Comparison of ENCODE assay signal across 2 cellular contexts in genomic region chr6:124961784-124962611, GRCh38.
A peak's percentile ranks its signal among the peaks of the same experiment; 100 is the strongest.
TF ChIP-seq lines count a peak whose summit lies in the region.

A gene with protein sequence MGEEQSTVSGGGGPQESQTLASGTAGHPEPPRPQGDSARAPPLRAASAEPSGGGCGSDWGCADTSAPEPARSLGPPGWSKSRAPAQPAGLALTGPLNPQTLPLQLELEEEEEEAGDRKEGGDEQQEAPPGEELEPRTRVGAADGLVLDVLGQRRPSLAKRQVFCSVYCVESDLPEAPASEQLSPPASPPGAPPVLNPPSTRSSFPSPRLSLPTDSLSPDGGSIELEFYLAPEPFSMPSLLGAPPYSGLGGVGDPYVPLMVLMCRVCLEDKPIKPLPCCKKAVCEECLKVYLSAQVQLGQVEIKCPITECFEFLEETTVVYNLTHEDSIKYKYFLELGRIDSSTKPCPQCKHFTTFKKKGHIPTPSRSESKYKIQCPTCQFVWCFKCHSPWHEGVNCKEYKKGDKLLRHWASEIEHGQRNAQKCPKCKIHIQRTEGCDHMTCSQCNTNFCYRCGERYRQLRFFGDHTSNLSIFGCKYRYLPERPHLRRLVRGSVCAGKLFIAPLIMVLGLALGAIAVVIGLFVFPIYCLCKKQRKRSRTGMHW (plus strand): TSS chr6:124962437. CDS start chr6:124962545, 108 bp downstream.

TF ChIP-seq in SK-N-SH, 30 proteins besides CTCF, POLR2A, EP300 and RAD21 (continued from another document):
- no peak for TF ChIP-seq ZBTB33 (IDR thresholded peaks at IDR 0.05; ENCODE audit: borderline replicate concordance, low read depth)
- TF ChIP-seq, protein P1, sequence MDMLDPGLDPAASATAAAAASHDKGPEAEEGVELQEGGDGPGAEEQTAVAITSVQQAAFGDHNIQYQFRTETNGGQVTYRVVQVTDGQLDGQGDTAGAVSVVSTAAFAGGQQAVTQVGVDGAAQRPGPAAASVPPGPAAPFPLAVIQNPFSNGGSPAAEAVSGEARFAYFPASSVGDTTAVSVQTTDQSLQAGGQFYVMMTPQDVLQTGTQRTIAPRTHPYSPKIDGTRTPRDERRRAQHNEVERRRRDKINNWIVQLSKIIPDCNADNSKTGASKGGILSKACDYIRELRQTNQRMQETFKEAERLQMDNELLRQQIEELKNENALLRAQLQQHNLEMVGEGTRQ (IDR thresholded peaks at IDR 0.05; ENCODE audit: borderline replicate concordance, low read depth, low read length), result no peak
- TF ChIP-seq GATA2 (CRISPR knock-in tag; IDR thresholded peaks at IDR 0.05), result no peak
- no peak for TF ChIP-seq IRF3 (IDR thresholded peaks at IDR 0.05; ENCODE audit: low read depth, low read length)
- TF ChIP-seq ELF1 (IDR thresholded peaks at IDR 0.05), result no peak
- no peak for TF ChIP-seq YY1 (IDR thresholded peaks at IDR 0.05; ENCODE audit: low read depth)
- no peak for TF ChIP-seq RCOR1 (IDR thresholded peaks at IDR 0.05; ENCODE audit: low read length)
- no peak for TF ChIP-seq EZH2phosphoT487 (IDR thresholded peaks at IDR 0.05; ENCODE audit: borderline replicate concordance, low read depth)
- no peak for TF ChIP-seq SMC3 (IDR thresholded peaks at IDR 0.05; ENCODE audit: low read depth, low read length)
- TF ChIP-seq, protein P2, sequence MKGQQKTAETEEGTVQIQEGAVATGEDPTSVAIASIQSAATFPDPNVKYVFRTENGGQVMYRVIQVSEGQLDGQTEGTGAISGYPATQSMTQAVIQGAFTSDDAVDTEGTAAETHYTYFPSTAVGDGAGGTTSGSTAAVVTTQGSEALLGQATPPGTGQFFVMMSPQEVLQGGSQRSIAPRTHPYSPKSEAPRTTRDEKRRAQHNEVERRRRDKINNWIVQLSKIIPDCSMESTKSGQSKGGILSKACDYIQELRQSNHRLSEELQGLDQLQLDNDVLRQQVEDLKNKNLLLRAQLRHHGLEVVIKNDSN (IDR thresholded peaks at IDR 0.05; ENCODE audit: borderline replicate concordance, low read depth), result no peak
TF ChIP-seq in SK-N-SH: peak in this region for 0.

TF ChIP-seq in HepG2, 621 proteins besides CTCF, POLR2A, EP300 and RAD21 (continues in another document):
- TF ChIP-seq LBX2 (CRISPR knock-in tag; IDR thresholded peaks at IDR 0.05; ENCODE audit: borderline replicate concordance), result no peak
- TF ChIP-seq, protein P3, sequence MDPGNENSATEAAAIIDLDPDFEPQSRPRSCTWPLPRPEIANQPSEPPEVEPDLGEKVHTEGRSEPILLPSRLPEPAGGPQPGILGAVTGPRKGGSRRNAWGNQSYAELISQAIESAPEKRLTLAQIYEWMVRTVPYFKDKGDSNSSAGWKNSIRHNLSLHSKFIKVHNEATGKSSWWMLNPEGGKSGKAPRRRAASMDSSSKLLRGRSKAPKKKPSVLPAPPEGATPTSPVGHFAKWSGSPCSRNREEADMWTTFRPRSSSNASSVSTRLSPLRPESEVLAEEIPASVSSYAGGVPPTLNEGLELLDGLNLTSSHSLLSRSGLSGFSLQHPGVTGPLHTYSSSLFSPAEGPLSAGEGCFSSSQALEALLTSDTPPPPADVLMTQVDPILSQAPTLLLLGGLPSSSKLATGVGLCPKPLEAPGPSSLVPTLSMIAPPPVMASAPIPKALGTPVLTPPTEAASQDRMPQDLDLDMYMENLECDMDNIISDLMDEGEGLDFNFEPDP (CRISPR knock-in tag; conservative IDR thresholded peaks at IDR 0.05), result no peak
- TF ChIP-seq SAP130 (CRISPR knock-in tag; IDR thresholded peaks at IDR 0.05; ENCODE audit: low read depth), result 0 out of 2 replicates have a peak, but pooled peaks have one; percentile 12
- TF ChIP-seq RXRB (CRISPR knock-in tag; IDR thresholded peaks at IDR 0.05; ENCODE audit: borderline replicate concordance), result no peak
- no peak for TF ChIP-seq ZFYVE20 (CRISPR knock-in tag; IDR thresholded peaks at IDR 0.05; ENCODE audit: borderline replicate concordance, low read depth)
- TF ChIP-seq MYC (CRISPR knock-in tag; IDR thresholded peaks at IDR 0.05; ENCODE audit: borderline replicate concordance), result peak; percentile 49; the same call in 1 of the 2 replicates
- TF ChIP-seq ZNF777 (CRISPR knock-in tag; IDR thresholded peaks at IDR 0.05), result peak; percentile 61; the same call in 1 of the 2 replicates
- peak; percentile 51; the same call in 1 of the 2 replicates for TF ChIP-seq MTA1 (CRISPR knock-in tag; IDR thresholded peaks at IDR 0.05; ENCODE audit: borderline replicate concordance)
- no peak for TF ChIP-seq PHF5A (CRISPR knock-in tag; IDR thresholded peaks at IDR 0.05; ENCODE audit: low read depth, unreplicated experiment)
- TF ChIP-seq MEF2D (CRISPR knock-in tag; IDR thresholded peaks at IDR 0.05), result no peak
- no peak for TF ChIP-seq IKZF4 (CRISPR knock-in tag; IDR thresholded peaks at IDR 0.05; ENCODE audit: borderline replicate concordance, low read depth, not compliant biosample characterization)
- TF ChIP-seq JUN (CRISPR knock-in tag; IDR thresholded peaks at IDR 0.05), result no peak
- peak; percentile 31; the same call in 1 of the 2 replicates for TF ChIP-seq ZNF687 (CRISPR knock-in tag; IDR thresholded peaks at IDR 0.05)
- no peak for TF ChIP-seq DPF2 (CRISPR knock-in tag; IDR thresholded peaks at IDR 0.05; ENCODE audit: borderline replicate concordance, low read depth)
- TF ChIP-seq HOXA7 (CRISPR knock-in tag; IDR thresholded peaks at IDR 0.05), result no peak
- peak; percentile 41; the same call in 1 of the 2 replicates for TF ChIP-seq KDM2A (CRISPR knock-in tag; IDR thresholded peaks at IDR 0.05; ENCODE audit: borderline replicate concordance, low read depth)
- TF ChIP-seq ZNF280B (CRISPR knock-in tag; IDR thresholded peaks at IDR 0.05; ENCODE audit: borderline replicate concordance), result no peak
- peak; percentile 48 for TF ChIP-seq ZFY (CRISPR knock-in tag; IDR thresholded peaks at IDR 0.05)
- TF ChIP-seq, protein P4, sequence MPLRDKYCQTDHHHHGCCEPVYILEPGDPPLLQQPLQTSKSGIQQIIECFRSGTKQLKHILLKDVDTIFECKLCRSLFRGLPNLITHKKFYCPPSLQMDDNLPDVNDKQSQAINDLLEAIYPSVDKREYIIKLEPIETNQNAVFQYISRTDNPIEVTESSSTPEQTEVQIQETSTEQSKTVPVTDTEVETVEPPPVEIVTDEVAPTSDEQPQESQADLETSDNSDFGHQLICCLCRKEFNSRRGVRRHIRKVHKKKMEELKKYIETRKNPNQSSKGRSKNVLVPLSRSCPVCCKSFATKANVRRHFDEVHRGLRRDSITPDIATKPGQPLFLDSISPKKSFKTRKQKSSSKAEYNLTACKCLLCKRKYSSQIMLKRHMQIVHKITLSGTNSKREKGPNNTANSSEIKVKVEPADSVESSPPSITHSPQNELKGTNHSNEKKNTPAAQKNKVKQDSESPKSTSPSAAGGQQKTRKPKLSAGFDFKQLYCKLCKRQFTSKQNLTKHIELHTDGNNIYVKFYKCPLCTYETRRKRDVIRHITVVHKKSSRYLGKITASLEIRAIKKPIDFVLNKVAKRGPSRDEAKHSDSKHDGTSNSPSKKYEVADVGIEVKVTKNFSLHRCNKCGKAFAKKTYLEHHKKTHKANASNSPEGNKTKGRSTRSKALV (CRISPR knock-in tag; IDR thresholded peaks at IDR 0.05), result peak; percentile 73; the same call in 1 of the 2 replicates
- TF ChIP-seq NFKB2 (CRISPR knock-in tag; IDR thresholded peaks at IDR 0.05; ENCODE audit: borderline replicate concordance), result no peak
- no peak for TF ChIP-seq KDM4B (CRISPR knock-in tag; IDR thresholded peaks at IDR 0.05)
- TF ChIP-seq SIX4 (CRISPR knock-in tag; IDR thresholded peaks at IDR 0.05), result no peak
- no peak for TF ChIP-seq GABPA (IDR thresholded peaks at IDR 0.05; ENCODE audit: low read depth, low read length)
- no peak for TF ChIP-seq GABPA (CRISPR knock-in tag; IDR thresholded peaks at IDR 0.05; ENCODE audit: low read depth)
- no peak for TF ChIP-seq SSRP1 (CRISPR knock-in tag; IDR thresholded peaks at IDR 0.05)
- no peak for TF ChIP-seq ZFP90 (CRISPR knock-in tag; IDR thresholded peaks at IDR 0.05; ENCODE audit: borderline replicate concordance)
- TF ChIP-seq ZNF274 (CRISPR knock-in tag; IDR thresholded peaks at IDR 0.05), result no peak
- TF ChIP-seq ZNF768 (CRISPR knock-in tag; IDR thresholded peaks at IDR 0.05), result 0 out of 2 replicates have a peak, but pooled peaks have one; percentile 16
- no peak for TF ChIP-seq ZNF660 (CRISPR knock-in tag; IDR thresholded peaks at IDR 0.05; ENCODE audit: borderline replicate concordance, low read depth)
- no peak for TF ChIP-seq ZNF136 (CRISPR knock-in tag; IDR thresholded peaks at IDR 0.05; ENCODE audit: low read depth)
- no peak for TF ChIP-seq SYNCRIP (IDR thresholded peaks at IDR 0.05; ENCODE audit: insufficient read depth, low read depth, low read length)
- TF ChIP-seq GABPB1 (CRISPR knock-in tag; IDR thresholded peaks at IDR 0.05), result peak; percentile 49; the same call in 1 of the 2 replicates
- peak; percentile 31; the same call in 1 of the 2 replicates for TF ChIP-seq UBTF (CRISPR knock-in tag; IDR thresholded peaks at IDR 0.05)
- no peak for TF ChIP-seq GLI4 (CRISPR knock-in tag; IDR thresholded peaks at IDR 0.05; ENCODE audit: borderline replicate concordance)
- peak; percentile 10 for TF ChIP-seq YY1 (IDR thresholded peaks at IDR 0.05; ENCODE audit: insufficient read depth, insufficient replicate concordance, low read depth, low read length)
- TF ChIP-seq HNRNPK (IDR thresholded peaks at IDR 0.05; ENCODE audit: low read depth, low read length, poor library complexity, severe bottlenecking), result peak; percentile 32
- peak; percentile 32 for TF ChIP-seq HNRNPLL (IDR thresholded peaks at IDR 0.05; ENCODE audit: low read depth, low read length, poor library complexity, severe bottlenecking)
- TF ChIP-seq AHR (CRISPR knock-in tag; IDR thresholded peaks at IDR 0.05), result no peak
- peak; percentile 25; the same call in 1 of the 2 replicates for TF ChIP-seq ZMYM4 (CRISPR knock-in tag; IDR thresholded peaks at IDR 0.05)
- TF ChIP-seq MAX (IDR thresholded peaks at IDR 0.05), result 0 out of 2 replicates have a peak, but pooled peaks have one; percentile 20
- TF ChIP-seq MEIS1 (CRISPR knock-in tag; IDR thresholded peaks at IDR 0.05; ENCODE audit: borderline replicate concordance), result no peak
- TF ChIP-seq MLLT10 (CRISPR knock-in tag; IDR thresholded peaks at IDR 0.05), result no peak
- TF ChIP-seq SP4 (CRISPR knock-in tag; IDR thresholded peaks at IDR 0.05), result 0 out of 2 replicates have a peak, but pooled peaks have one; percentile 11
- TF ChIP-seq SALL1 (CRISPR knock-in tag; IDR thresholded peaks at IDR 0.05), result 0 out of 2 replicates have a peak, but pooled peaks have one; percentile 7
